ENCODE assay signal across 1 cellular context in the genomic region with DNA sequence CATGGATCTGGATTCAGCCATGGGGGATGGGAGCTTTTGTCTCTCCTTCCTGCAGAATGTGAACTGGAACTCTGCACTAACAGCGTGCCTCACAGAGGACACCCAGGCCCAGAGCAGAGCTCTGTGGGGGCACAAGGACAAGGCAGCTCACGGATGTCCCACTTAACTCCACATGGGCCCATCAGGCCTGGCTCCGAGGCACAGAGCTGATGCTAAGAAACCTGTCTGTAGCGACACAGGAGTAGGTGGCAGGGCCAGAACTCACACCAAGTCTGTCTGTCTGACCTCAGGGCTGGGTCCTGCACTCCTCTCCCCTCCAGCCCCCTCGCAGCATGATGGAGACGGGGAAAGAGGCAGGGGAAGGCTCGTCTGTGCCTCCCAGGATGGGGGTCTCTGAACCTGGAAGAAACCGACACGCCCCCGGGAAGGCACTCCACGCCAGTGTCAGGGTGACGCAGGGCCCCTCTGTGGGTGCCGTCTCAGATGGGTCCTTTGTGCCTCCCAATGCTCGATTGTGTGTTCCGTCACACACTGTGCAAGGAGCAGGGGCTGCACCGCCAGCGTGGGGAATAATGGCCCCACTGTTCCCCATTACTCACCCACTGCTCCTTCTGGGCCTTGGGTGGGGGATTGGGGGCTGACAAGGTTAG.
TF ChIP-seq lines count a peak whose summit lies in the region.

No MANE protein-coding gene starts in this region.

TF ChIP-seq in K562, 482 proteins besides CTCF, POLR2A, EP300 and RAD21 (continued from another document):
- TF ChIP-seq, protein P1, sequence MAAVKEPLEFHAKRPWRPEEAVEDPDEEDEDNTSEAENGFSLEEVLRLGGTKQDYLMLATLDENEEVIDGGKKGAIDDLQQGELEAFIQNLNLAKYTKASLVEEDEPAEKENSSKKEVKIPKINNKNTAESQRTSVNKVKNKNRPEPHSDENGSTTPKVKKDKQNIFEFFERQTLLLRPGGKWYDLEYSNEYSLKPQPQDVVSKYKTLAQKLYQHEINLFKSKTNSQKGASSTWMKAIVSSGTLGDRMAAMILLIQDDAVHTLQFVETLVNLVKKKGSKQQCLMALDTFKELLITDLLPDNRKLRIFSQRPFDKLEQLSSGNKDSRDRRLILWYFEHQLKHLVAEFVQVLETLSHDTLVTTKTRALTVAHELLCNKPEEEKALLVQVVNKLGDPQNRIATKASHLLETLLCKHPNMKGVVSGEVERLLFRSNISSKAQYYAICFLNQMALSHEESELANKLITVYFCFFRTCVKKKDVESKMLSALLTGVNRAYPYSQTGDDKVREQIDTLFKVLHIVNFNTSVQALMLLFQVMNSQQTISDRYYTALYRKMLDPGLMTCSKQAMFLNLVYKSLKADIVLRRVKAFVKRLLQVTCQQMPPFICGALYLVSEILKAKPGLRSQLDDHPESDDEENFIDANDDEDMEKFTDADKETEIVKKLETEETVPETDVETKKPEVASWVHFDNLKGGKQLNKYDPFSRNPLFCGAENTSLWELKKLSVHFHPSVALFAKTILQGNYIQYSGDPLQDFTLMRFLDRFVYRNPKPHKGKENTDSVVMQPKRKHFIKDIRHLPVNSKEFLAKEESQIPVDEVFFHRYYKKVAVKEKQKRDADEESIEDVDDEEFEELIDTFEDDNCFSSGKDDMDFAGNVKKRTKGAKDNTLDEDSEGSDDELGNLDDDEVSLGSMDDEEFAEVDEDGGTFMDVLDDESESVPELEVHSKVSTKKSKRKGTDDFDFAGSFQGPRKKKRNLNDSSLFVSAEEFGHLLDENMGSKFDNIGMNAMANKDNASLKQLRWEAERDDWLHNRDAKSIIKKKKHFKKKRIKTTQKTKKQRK (IDR thresholded peaks at IDR 0.05; ENCODE audit: borderline replicate concordance, low read depth, low read length), result no peak
- TF ChIP-seq, protein P2, sequence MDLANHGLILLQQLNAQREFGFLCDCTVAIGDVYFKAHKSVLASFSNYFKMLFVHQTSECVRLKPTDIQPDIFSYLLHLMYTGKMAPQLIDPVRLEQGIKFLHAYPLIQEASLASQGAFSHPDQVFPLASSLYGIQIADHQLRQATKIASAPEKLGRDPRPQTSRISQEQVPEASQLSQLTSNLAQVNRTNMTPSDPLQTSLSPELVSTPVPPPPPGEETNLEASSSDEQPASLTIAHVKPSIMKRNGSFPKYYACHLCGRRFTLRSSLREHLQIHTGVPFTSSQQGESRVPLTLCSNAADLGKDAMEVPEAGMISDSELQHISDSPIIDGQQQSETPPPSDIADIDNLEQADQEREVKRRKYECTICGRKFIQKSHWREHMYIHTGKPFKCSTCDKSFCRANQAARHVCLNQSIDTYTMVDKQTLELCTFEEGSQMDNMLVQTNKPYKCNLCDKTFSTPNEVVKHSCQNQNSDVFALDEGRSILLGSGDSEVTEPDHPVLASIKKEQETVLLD (IDR thresholded peaks at IDR 0.05), result no peak
- TF ChIP-seq ZNF347 (CRISPR knock-in tag; IDR thresholded peaks at IDR 0.05; ENCODE audit: low read depth), result no peak
- no peak for TF ChIP-seq PTTG1 (tag; IDR thresholded peaks at IDR 0.05; ENCODE audit: low read depth)
- TF ChIP-seq, protein P3, sequence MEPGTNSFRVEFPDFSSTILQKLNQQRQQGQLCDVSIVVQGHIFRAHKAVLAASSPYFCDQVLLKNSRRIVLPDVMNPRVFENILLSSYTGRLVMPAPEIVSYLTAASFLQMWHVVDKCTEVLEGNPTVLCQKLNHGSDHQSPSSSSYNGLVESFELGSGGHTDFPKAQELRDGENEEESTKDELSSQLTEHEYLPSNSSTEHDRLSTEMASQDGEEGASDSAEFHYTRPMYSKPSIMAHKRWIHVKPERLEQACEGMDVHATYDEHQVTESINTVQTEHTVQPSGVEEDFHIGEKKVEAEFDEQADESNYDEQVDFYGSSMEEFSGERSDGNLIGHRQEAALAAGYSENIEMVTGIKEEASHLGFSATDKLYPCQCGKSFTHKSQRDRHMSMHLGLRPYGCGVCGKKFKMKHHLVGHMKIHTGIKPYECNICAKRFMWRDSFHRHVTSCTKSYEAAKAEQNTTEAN (CRISPR knock-in tag; IDR thresholded peaks at IDR 0.05), result no peak
- no peak for TF ChIP-seq DIDO1 (tag; IDR thresholded peaks at IDR 0.05; ENCODE audit: low read depth)
- no peak for TF ChIP-seq CBX8 (IDR thresholded peaks at IDR 0.05; ENCODE audit: borderline replicate concordance, extremely low read depth, low read depth, low read length, poor library complexity, severe bottlenecking)
- TF ChIP-seq ZNF695 (CRISPR knock-in tag; IDR thresholded peaks at IDR 0.05), result no peak
- TF ChIP-seq, protein P4, sequence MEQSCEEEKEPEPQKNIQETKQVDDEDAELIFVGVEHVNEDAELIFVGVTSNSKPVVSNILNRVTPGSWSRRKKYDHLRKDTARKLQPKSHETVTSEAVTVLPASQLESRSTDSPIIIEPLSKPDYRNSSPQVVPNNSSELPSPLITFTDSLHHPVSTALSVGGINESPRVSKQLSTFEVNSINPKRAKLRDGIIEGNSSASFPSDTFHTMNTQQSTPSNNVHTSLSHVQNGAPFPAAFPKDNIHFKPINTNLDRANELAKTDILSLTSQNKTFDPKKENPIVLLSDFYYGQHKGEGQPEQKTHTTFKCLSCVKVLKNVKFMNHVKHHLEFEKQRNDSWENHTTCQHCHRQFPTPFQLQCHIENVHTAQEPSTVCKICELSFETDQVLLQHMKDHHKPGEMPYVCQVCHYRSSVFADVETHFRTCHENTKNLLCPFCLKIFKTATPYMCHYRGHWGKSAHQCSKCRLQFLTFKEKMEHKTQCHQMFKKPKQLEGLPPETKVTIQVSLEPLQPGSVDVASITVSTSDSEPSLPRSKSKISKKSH (CRISPR knock-in tag; IDR thresholded peaks at IDR 0.05), result no peak
- TF ChIP-seq MECOM (CRISPR knock-in tag; IDR thresholded peaks at IDR 0.05), result no peak
